ENCODE assay signal across 8 cellular contexts in the genomic region with DNA sequence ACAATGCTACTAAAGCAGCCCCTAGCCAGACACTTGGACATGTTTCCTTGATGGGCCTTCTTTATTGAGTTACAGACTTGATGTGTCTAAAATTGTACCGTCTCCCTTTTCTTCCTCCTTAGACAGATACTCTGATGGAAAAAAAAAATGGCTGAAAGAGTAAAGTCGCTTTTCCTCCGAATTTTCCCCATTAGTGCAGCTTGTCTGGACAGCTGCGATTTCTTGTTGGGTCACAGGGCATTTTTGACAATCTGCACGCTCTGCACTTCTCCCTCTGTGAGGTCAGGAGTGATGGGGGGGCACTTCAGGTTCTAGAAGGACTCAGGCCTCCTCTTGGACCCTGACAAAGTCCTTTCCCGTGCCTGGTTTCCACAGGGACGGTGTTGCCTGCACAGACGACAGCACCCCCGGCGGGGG. TPM values are rescaled to one million over a fixed set of nuclear protein-coding genes. Genes with fewer than 3 reads are reported as not detected.
A peak's percentile ranks its signal among the peaks of the same experiment; 100 is the strongest.
DNase-seq lines count a peak whose midpoint lies in the region; ATAC-seq and TF ChIP-seq lines count a peak whose summit lies in the region.

No MANE protein-coding gene starts in this region.

- no TSS peak for BruUV-seq in A673 (replicated peaks; lab: Mats Ljungman, UMichigan)

- no peaks in the 10 kb centered on the region for H3K9me3 ChIP-seq in A673 (ENCODE audit: low read depth, low read length, poor library complexity, severe bottlenecking)
- H3K9me3 ChIP-seq in left lung: no peaks in the 10 kb centered on the region
- no peaks in the 10 kb centered on the region for H3K9me3 ChIP-seq in thymus (ENCODE audit: control insufficient read depth)

- peaks cover 14% of the 10 kb centered on the region for H3K36me3 ChIP-seq in A673 (ENCODE audit: insufficient read depth, low read length, poor library complexity, severe bottlenecking)
- H3K36me3 ChIP-seq in left lung: peaks cover 0 to 12% of the 10 kb centered on the region in 2 donors
- H3K36me3 ChIP-seq in thymus (ENCODE audit: control insufficient read depth, insufficient read depth): peaks cover 7% of the 10 kb centered on the region

- ATAC-seq in left lung: no peak
- no peak for ATAC-seq in HG03159 (IDR thresholded peaks at IDR 0.05; ENCODE audit: unreplicated experiment)
- ATAC-seq in GM21619 (IDR thresholded peaks at IDR 0.05; ENCODE audit: unreplicated experiment): no peak
- no peak for ATAC-seq in HG03520 (IDR thresholded peaks at IDR 0.05; ENCODE audit: unreplicated experiment)

- POLR2A ChIA-PET in A673 (lab: Charles Lee; ENCODE audit: low non-redundant PET): no interaction called here
- POLR2A ChIA-PET in HEK293T (lab: Yijun Ruan, JAX): interaction anchor here (0.9 to 1.5 kb wide), 4 partner anchors 14 to 43 kb away, joined by 3 to 5 read pairs (median 4); no protein-coding TSS in a partner anchor

- DNase-seq in A673 (ENCODE audit: low spot score) (no peak), HEK293T (ENCODE audit: extremely low spot score) (no peak), left lung (peak in 1 of 2 donors; percentile 73)

- H3K4me1 ChIP-seq in A673 (ENCODE audit: insufficient read depth, low read length, poor library complexity, severe bottlenecking) (peaks cover 7% of the 10 kb centered on the region), left lung (peaks cover 30 to 57% of the 10 kb centered on the region in 2 donors), thymus (ENCODE audit: control insufficient read depth, insufficient read depth, low read length) (peaks cover 4% of the 10 kb centered on the region)

- CTCF ChIA-PET in A673 (lab: Charles Lee): no interaction called here
- CTCF ChIA-PET in HEK293T (lab: Yijun Ruan, JAX): interaction anchor here (0.7 kb wide), 1 partner anchor 46 kb away, joined by 3 read pairs; no protein-coding TSS in a partner anchor

- H3K27ac ChIP-seq in A673 (ENCODE audit: low read depth, low read length, poor library complexity, severe bottlenecking) (peak overlapping the region; percentile 96), adipose tissue (ENCODE audit: low read depth, low read length) (peak overlapping the region; percentile 97), left lung (peak overlapping the region; percentile 99), thymus (ENCODE audit: low read depth) (peak overlapping the region; percentile 96)

- H3K4me3 ChIP-seq in A673 (ENCODE audit: low read depth, low read length, poor library complexity, severe bottlenecking) (peak overlapping the region; percentile 88), left lung (peak overlapping the region; percentile 65 to 69), thymus (ENCODE audit: low read length) (peak overlapping the region; percentile 95)

- TF ChIP-seq CTCF in A673 (conservative IDR thresholded peaks at IDR 0.05; ENCODE audit: low read depth, low read length) (no peak), left lung (IDR thresholded peaks at IDR 0.05) (no peak)

- no peaks in the 10 kb centered on the region for H3K27me3 ChIP-seq in A673 (replicated peaks; ENCODE audit: insufficient read depth, low read depth, low read length, poor library complexity)
- no peaks in the 10 kb centered on the region for H3K27me3 ChIP-seq in left lung
- H3K27me3 ChIP-seq in thymus (ENCODE audit: control insufficient read depth, insufficient read depth): no peaks in the 10 kb centered on the region

- WGBS in adipose tissue, 3 donors: 6 to 10% (median 9%) methylated on average over 9 to 10 of the region's 10 CpGs
- 21% methylated on average over 10 of the region's 10 CpGs for WGBS in thymus

- intact Hi-C loops in A673 (cut with micrococcal nuclease; ENCODE audit: unreplicated experiment) (no loop called here), left lung (cut with DNase I) (no loop called here)

TF ChIP-seq in HEK293T, 16 proteins besides CTCF, POLR2A, EP300 and RAD21:
- TF ChIP-seq SP1 (IDR thresholded peaks at IDR 0.05) (no peak), NFRKB (IDR thresholded peaks at IDR 0.05) (no peak), HDGF (IDR thresholded peaks at IDR 0.05; ENCODE audit: borderline replicate concordance) (0 out of 2 replicates have a peak, but pooled peaks have one; percentile 48), CTBP1 (IDR thresholded peaks at IDR 0.05; ENCODE audit: borderline replicate concordance) (no peak), TARDBP (IDR thresholded peaks at IDR 0.05) (no peak)
- TF ChIP-seq, protein P1, sequence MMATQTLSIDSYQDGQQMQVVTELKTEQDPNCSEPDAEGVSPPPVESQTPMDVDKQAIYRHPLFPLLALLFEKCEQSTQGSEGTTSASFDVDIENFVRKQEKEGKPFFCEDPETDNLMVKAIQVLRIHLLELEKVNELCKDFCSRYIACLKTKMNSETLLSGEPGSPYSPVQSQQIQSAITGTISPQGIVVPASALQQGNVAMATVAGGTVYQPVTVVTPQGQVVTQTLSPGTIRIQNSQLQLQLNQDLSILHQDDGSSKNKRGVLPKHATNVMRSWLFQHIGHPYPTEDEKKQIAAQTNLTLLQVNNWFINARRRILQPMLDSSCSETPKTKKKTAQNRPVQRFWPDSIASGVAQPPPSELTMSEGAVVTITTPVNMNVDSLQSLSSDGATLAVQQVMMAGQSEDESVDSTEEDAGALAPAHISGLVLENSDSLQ (IDR thresholded peaks at IDR 0.05): no peak

RNA-seq across cellular contexts. Expression of a gene that starts 1.0 kb away (rescaled TPM):
- total RNA-seq in A673 (2021) (168 and 183 TPM in 2 replicates), left lung (100 to 1,000 TPM; 345 to 376 TPM)
- polyA plus RNA-seq in adipose tissue (100 to 1,000 TPM in 2 of 3 donors, 10 to 100 TPM in 1; 35.2 to 157 (median 152) TPM), thymus (144 TPM)

RNA-seq across cellular contexts. Expression of a gene that starts 54.0 kb away (rescaled TPM):
- total RNA-seq in A673 (2021) (0.43 and 1.2 TPM in 2 replicates), left lung (10 to 100 TPM; 52.5 to 57.1 TPM)
- polyA plus RNA-seq in adipose tissue (10 to 100 TPM; 27.7 to 37.7 (median 37.1) TPM), thymus (17.8 TPM)

Comparison
In these comparisons a context has a peak if more than half of its experiments do, and no peak if none do; other contexts are left out.
1. RNA of a gene that starts 54.0 kb away (total RNA-seq): 52.5 to 57.1 TPM in left lung; 0.43 to 1.2 TPM in A673; every median in the first group is over 10 times any median in the second.
2. Peak in every context shown above with its lines, with median percentiles within 50 percentile points of each other: H3K27ac ChIP-seq and H3K4me3 ChIP-seq.